In genomic region chr7:157111311-157111710, GRCh38 we compare ENCODE assay signal across 1 cellular context.
TF ChIP-seq lines count a peak whose summit lies in the region.

No MANE protein-coding gene starts in this region.

TF ChIP-seq in H1, 55 proteins besides CTCF, POLR2A, EP300 and RAD21:
- no peak for TF ChIP-seq NRF1 (IDR thresholded peaks at IDR 0.05; ENCODE audit: low read depth, low read length)
- no peak for TF ChIP-seq BRCA1 (IDR thresholded peaks at IDR 0.05; ENCODE audit: low read depth, low read length)
- no peak for TF ChIP-seq KDM1A (IDR thresholded peaks at IDR 0.05; ENCODE audit: borderline replicate concordance, low read length)
- TF ChIP-seq RBBP5 (IDR thresholded peaks at IDR 0.05; ENCODE audit: borderline replicate concordance, low read depth, low read length): no peak
- no peak for TF ChIP-seq SIX5 (IDR thresholded peaks at IDR 0.05; ENCODE audit: low read depth, low read length)
- TF ChIP-seq CHD1 (IDR thresholded peaks at IDR 0.05; ENCODE audit: low read depth, low read length): no peak
- TF ChIP-seq ASH2L (IDR thresholded peaks at IDR 0.05; ENCODE audit: low read length): no peak
- no peak for TF ChIP-seq SRF (IDR thresholded peaks at IDR 0.05; ENCODE audit: low read depth, low read length)
- no peak for TF ChIP-seq SP1 (IDR thresholded peaks at IDR 0.05; ENCODE audit: low read depth, low read length)
- TF ChIP-seq SP4 (IDR thresholded peaks at IDR 0.05; ENCODE audit: low read length): no peak
- no peak for TF ChIP-seq GTF2F1 (IDR thresholded peaks at IDR 0.05; ENCODE audit: borderline replicate concordance, low read depth, low read length)
- no peak for TF ChIP-seq POU5F1 (IDR thresholded peaks at IDR 0.05; ENCODE audit: low read depth, low read length)
- TF ChIP-seq NANOG (IDR thresholded peaks at IDR 0.05; ENCODE audit: insufficient read depth, low read depth, low read length, poor library complexity, severe bottlenecking): no peak
- no peak for TF ChIP-seq CHD7 (IDR thresholded peaks at IDR 0.05; ENCODE audit: insufficient replicate concordance, low read length)
- TF ChIP-seq RFX5 (IDR thresholded peaks at IDR 0.05; ENCODE audit: borderline replicate concordance, low read depth, low read length): no peak
- TF ChIP-seq RNF2 (IDR thresholded peaks at IDR 0.05; ENCODE audit: borderline replicate concordance, low read depth, low read length, missing control alignments, poor library complexity, severe bottlenecking): no peak
- TF ChIP-seq SAP30 (IDR thresholded peaks at IDR 0.05; ENCODE audit: insufficient read depth, insufficient replicate concordance, low read length): no peak
- TF ChIP-seq ATF3 (IDR thresholded peaks at IDR 0.05; ENCODE audit: insufficient read depth, low read depth, low read length): no peak
- no peak for TF ChIP-seq MAX (IDR thresholded peaks at IDR 0.05)
- TF ChIP-seq SIN3A (conservative IDR thresholded peaks at IDR 0.05 in 1 of 2, IDR thresholded peaks at IDR 0.05 in 1 of 2; ENCODE audit: low read depth in 1 of 2, low read length in 2 of 2): no peak
TF ChIP-seq in H1: peak in this region for 0.
